In the genomic region with DNA sequence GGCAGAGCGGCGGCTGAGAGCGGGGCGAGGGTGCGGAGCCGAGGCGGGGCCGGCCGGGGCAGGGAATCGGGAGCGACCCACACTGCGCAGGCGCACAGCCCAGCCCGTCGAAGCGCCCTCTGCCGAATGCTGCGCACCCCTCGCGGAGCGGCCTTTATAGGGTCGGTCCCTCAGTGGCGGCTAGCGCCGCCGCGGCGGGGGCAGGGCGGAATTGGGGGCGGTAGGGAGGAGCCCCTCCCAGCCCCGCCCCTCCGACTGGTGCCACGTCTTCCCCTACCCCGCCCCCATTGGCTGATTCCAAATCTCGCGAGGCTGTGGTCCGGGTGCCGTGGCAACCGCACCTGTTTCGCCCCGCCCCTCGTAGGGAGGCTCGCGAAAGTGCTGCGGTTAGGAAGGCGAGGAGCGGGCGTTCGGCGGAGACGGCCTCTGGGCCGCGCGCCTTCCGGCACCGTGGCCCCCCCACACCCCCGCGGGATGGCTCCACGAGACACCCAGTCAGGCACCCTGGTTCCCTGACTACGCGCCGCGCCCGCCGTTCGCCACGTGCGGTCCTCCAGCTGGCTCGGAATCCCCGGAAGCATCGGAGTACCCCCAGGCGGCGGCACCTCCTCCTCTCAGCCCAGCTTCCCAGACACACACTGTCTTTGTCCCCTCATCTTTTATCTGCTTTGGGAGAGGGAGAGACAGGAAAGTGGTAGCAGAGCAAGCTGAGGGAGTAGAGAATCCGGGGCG, we compare ENCODE assay signal across 8 cellular contexts. TPM values are rescaled to one million over a fixed set of nuclear protein-coding genes. Genes with fewer than 3 reads are reported as not detected.
DNase-seq lines count a peak whose midpoint lies in the region; ATAC-seq and TF ChIP-seq lines count a peak whose summit lies in the region.

EHD1 (minus strand) TSS at position 128 of the 732 bp plus-strand sequence. CDS start 157 bp downstream, outside the sequence.

- intact Hi-C loops in activated CD4-positive, alpha-beta T cell treated with anti-CD3 and anti-CD28 coated beads, Interleukin-2, amount 10 ng/mL, durations not matched to agents 24 days and 14 days (cut with micrococcal nuclease) = loop anchor here (1.0 to 2.0 kb wide), 6 partner anchors 10 to 46 kb away; partner anchors contain the start of genes ATG2A and PPP2R5B

- TF ChIP-seq CTCF in coronary artery (IDR thresholded peaks at IDR 0.05) = peak; percentile 21

- H3K4me2 ChIP-seq in BLaER1 treated with 17β-estradiol and CSF1 and Interleukin-3, amounts not matched to agents 10 nM and 100 nM = peak within 1 kb of the TSS; percentile 96 to 100 (median 98)

- peak; percentile 81 for ATAC-seq in GM19324 (IDR thresholded peaks at IDR 0.05; ENCODE audit: low FRiP score, unreplicated experiment)
- peak; percentile 55 for ATAC-seq in HG03469 (IDR thresholded peaks at IDR 0.05; ENCODE audit: unreplicated experiment)

- H3K27ac Mint-ChIP-seq in activated CD4-positive, alpha-beta T cell treated with anti-CD3 and anti-CD28 coated beads, Interleukin-2, amount 10 ng/mL, durations not matched to agents 24 days and 14 days = peak within 1 kb of the TSS; percentile 97

- peak within 1 kb of the TSS; percentile 100 for H3K4me3 Mint-ChIP-seq in activated CD4-positive, alpha-beta T cell treated with anti-CD3 and anti-CD28 coated beads, Interleukin-2, amount 10 ng/mL, durations not matched to agents 24 days and 14 days

- H3K9me3 Mint-ChIP-seq in activated CD4-positive, alpha-beta T cell treated with anti-CD3 and anti-CD28 coated beads, Interleukin-2, amount 10 ng/mL, durations not matched to agents 24 days and 14 days = no peaks in the 10 kb centered on the region

- H4K20me1 ChIP-seq in BLaER1 treated with 17β-estradiol and CSF1 and Interleukin-3, amounts not matched to agents 10 nM and 100 nM = peaks cover 40 to 47% (median 42%) of the 10 kb centered on the region in 11 experiments

- peaks cover under 1 to 24% (median 5%) of the 10 kb centered on the region in 11 experiments; a peak in 14 of 22 replicates for H3K36me3 ChIP-seq in BLaER1 treated with 17β-estradiol and CSF1 and Interleukin-3, amounts not matched to agents 10 nM and 100 nM

- peak within 1 kb of the TSS; percentile 83 to 93 (median 88) for H3K9ac ChIP-seq in BLaER1 treated with 17β-estradiol and CSF1 and Interleukin-3, amounts not matched to agents 10 nM and 100 nM

- peaks cover 58% of the 10 kb centered on the region for H3K4me1 Mint-ChIP-seq in activated CD4-positive, alpha-beta T cell treated with anti-CD3 and anti-CD28 coated beads, Interleukin-2, amount 10 ng/mL, durations not matched to agents 24 days and 14 days

- DNase-seq in NCI-H526 (lab: John Stamatoyannopoulos, UW) (peak; percentile 96 to 100), coronary artery (ENCODE audit: low spot score) (peak; percentile 99), left kidney (ENCODE audit: low read depth, low spot score) (peak; percentile 99)
- peak; percentile 100 for DNase-seq in activated CD4-positive, alpha-beta T cell treated with anti-CD3 and anti-CD28 coated beads, Interleukin-2, amount 10 ng/mL, durations not matched to agents 24 days and 14 days
- DNase-seq in stimulated activated CD4-positive, alpha-beta T cell treated with anti-CD3 and anti-CD28 coated beads, Interleukin-2, amount 100 ng/mL, for 24 hours = peak; percentile 100

- H3K27me3 ChIP-seq in BLaER1 treated with 17β-estradiol and CSF1 and Interleukin-3, amounts not matched to agents 10 nM and 100 nM = no peaks in the 10 kb centered on the region

- no peaks in the 10 kb centered on the region for H3K27me3 Mint-ChIP-seq in activated CD4-positive, alpha-beta T cell treated with anti-CD3 and anti-CD28 coated beads, Interleukin-2, amount 10 ng/mL, durations not matched to agents 24 days and 14 days

- H3K4me3 ChIP-seq in BLaER1 treated with 17β-estradiol and CSF1 and Interleukin-3, amounts not matched to agents 10 nM and 100 nM = peak within 1 kb of the TSS; percentile 74 to 98 (median 90)
- peak within 1 kb of the TSS; percentile 95 for H3K4me3 ChIP-seq in coronary artery

- H3K9me3 ChIP-seq in BLaER1 treated with 17β-estradiol and CSF1 and Interleukin-3, amounts not matched to agents 10 nM and 100 nM (replicated peaks in 1 of 11) = no peaks in the 10 kb centered on the region

- H3K36me3 Mint-ChIP-seq in activated CD4-positive, alpha-beta T cell treated with anti-CD3 and anti-CD28 coated beads, Interleukin-2, amount 10 ng/mL, durations not matched to agents 24 days and 14 days (ENCODE audit: low read depth) = peaks cover 33% of the 10 kb centered on the region

- peaks cover 76 to 85% (median 81%) of the 10 kb centered on the region in 10 experiments for H3K4me1 ChIP-seq in BLaER1 treated with 17β-estradiol and CSF1 and Interleukin-3, amounts not matched to agents 10 nM and 100 nM

- H3K27ac ChIP-seq in BLaER1 treated with 17β-estradiol and CSF1 and Interleukin-3, amounts not matched to agents 10 nM and 100 nM = peak within 1 kb of the TSS; percentile 91 to 98 (median 93)
- peak within 1 kb of the TSS; percentile 94 to 98 for H3K27ac ChIP-seq in coronary artery

RNA-seq across cellular contexts. Expression of gene EHD1, which starts in this region (rescaled TPM):
- 93.0 and 101 TPM in 2 replicates for total RNA-seq in activated CD4-positive, alpha-beta T cell treated with anti-CD3 and anti-CD28 coated beads, Interleukin-2, amount 10 ng/mL, durations not matched to agents 24 days and 14 days

Comparison
In these comparisons a context has a peak if more than half of its experiments do, and no peak if none do; other contexts are left out.
1. Peak in every context shown above with its lines: DNase-seq, ATAC-seq, H3K4me3 ChIP-seq and H3K27ac ChIP-seq.